In the genomic region with DNA sequence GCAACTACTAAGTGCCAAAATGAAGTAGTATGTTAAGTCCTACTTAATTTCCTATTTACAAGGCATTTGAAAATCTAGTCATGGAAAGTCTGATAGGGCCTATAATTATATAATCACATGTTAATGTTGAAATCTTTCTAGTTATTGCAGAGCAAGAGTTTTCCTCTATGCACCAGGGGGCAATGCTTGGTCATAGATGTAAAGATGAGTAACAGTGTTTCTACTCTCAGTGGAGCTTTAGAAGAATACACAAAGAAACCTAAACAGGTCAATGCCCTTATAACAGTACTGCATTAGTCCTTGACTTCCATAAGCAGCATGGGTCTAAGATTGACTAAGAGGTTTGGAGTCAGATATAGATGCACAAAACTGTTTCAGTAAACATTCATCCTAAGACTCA, we compare ENCODE assay signal across 8 cellular contexts.
DNase-seq lines count a peak whose midpoint lies in the region; ATAC-seq and TF ChIP-seq lines count a peak whose summit lies in the region.

No MANE protein-coding gene starts in this region.

- H3K4me1 Mint-ChIP-seq in chondrocyte (ENCODE audit: low read depth) (peaks cover 4% of the 10 kb centered on the region), osteocyte (ENCODE audit: unreplicated experiment) (no peaks in the 10 kb centered on the region)

- H3K27ac Mint-ChIP-seq in chondrocyte (ENCODE audit: unreplicated experiment) (no peak overlapping the region), osteocyte (ENCODE audit: unreplicated experiment) (no peak overlapping the region)

- H3K4me3 Mint-ChIP-seq in chondrocyte (ENCODE audit: unreplicated experiment) (no peak overlapping the region), osteocyte (ENCODE audit: unreplicated experiment) (no peak overlapping the region)

- ATAC-seq in HG03045 (IDR thresholded peaks at IDR 0.05; ENCODE audit: unreplicated experiment): no peak

- H3K9me3 Mint-ChIP-seq in chondrocyte (ENCODE audit: low read depth): no peaks in the 10 kb centered on the region
- no peaks in the 10 kb centered on the region for H3K9me3 Mint-ChIP-seq in osteocyte (ENCODE audit: unreplicated experiment)

- H3K36me3 Mint-ChIP-seq in chondrocyte (ENCODE audit: low read depth) (no peaks in the 10 kb centered on the region), osteocyte (ENCODE audit: unreplicated experiment) (no peaks in the 10 kb centered on the region)

- in situ Hi-C loops in G401 (cut with HindIII; ENCODE audit: low sequenced_read_pairs): no loop called here

- TF ChIP-seq CTCF in LNCAP (IDR thresholded peaks at IDR 0.05) (peak; percentile 19; the same call in 1 of the 2 replicates), chondrocyte (IDR thresholded peaks at IDR 0.05) (peak; percentile 84), osteocyte (IDR thresholded peaks at IDR 0.05) (peak; percentile 67)

- DNase-seq in G401 (ENCODE audit: low spot score) (peak; percentile 38), chondrocyte (ENCODE audit: low spot score) (no peak), osteocyte (ENCODE audit: extremely low spot score, unreplicated experiment) (no peak), epidermal melanocyte (ENCODE audit: insufficient read length, low spot score) (no peak), NCI-H2081 treated with DMSO at 0.1 percent for 48 hours (lab: John Stamatoyannopoulos, UW) (no peak), iPS-NIHi11 (ENCODE audit: low spot score) (no peak)

- H3K27me3 Mint-ChIP-seq in chondrocyte (ENCODE audit: low read depth) (peaks cover under 1% of the 10 kb centered on the region), osteocyte (ENCODE audit: unreplicated experiment) (peaks cover 36% of the 10 kb centered on the region)

Comparison
In these comparisons a context has a peak if more than half of its experiments do, and no peak if none do; other contexts are left out.
1. CTCF ChIP-seq: peak in every context shown above with its lines; median percentile 84 in chondrocyte; 67 in osteocyte; 19 in LNCAP.